In genomic region chr15:48925714-48926223, GRCh38 we compare ENCODE assay signal across 8 cellular contexts. TPM values are rescaled to one million over a fixed set of nuclear protein-coding genes. Genes with fewer than 3 reads are reported as not detected.
A peak's percentile ranks its signal among the peaks of the same experiment; 100 is the strongest.
DNase-seq lines count a peak whose midpoint lies in the region; ATAC-seq and TF ChIP-seq lines count a peak whose summit lies in the region.

No MANE protein-coding gene starts in this region.

- H3K27me3 ChIP-seq in hepatocyte (no peaks in the 10 kb centered on the region), Karpas-422 (ENCODE audit: low read length) (no peaks in the 10 kb centered on the region)

- no peaks in the 10 kb centered on the region for H4K20me1 ChIP-seq in hepatocyte (ENCODE audit: insufficient read depth, poor library complexity, severe bottlenecking)
- no peaks in the 10 kb centered on the region for H4K20me1 ChIP-seq in Karpas-422 (ENCODE audit: insufficient read depth, low read depth, low read length)

- peak overlapping the region; percentile 73 for H3K27ac Mint-ChIP-seq in activated CD4-positive, alpha-beta memory T cell treated with anti-CD3 and anti-CD28 coated beads, Interleukin-2, amount 10 ng/mL, durations not matched to agents 7 days and 5 days
- no peak overlapping the region for H3K27ac Mint-ChIP-seq in T-helper 17 cell
- H3K27ac Mint-ChIP-seq in progenitor cell of endocrine pancreas, result no peak overlapping the region

- H3K27ac ChIP-seq in hepatocyte (no peak overlapping the region), Karpas-422 (ENCODE audit: low read length) (no peak overlapping the region)

- WGBS in hepatocyte (ENCODE audit: low lambda C conversion rate, missing lambda C conversion rate), result 80% methylated on average over 9 of the region's 9 CpGs

- POLR2A ChIA-PET in activated CD4-positive, alpha-beta memory T cell treated with anti-CD3 and anti-CD28 coated beads, Interleukin-2, amount 10 ng/mL, durations not matched to agents 7 days and 5 days (lab: Charles Lee), result interaction anchor here (0.9 to 1.4 kb wide), 3 partner anchors 14 to 48 kb away, joined by 3 read pairs; partner anchors contain the start of gene EID1

- H3K9me3 ChIP-seq in hepatocyte (ENCODE audit: low read depth) (no peaks in the 10 kb centered on the region), T-helper 17 cell (ENCODE audit: control insufficient read depth, low read length, poor library complexity, severe bottlenecking) (no peaks in the 10 kb centered on the region), Karpas-422 (ENCODE audit: low read length) (no peaks in the 10 kb centered on the region)

- H3K36me3 ChIP-seq in hepatocyte (replicated peaks; ENCODE audit: insufficient read depth, low read depth) (no peaks in the 10 kb centered on the region), Karpas-422 (ENCODE audit: insufficient read depth, low read length) (no peaks in the 10 kb centered on the region)

- no peak overlapping the region for H3K4me3 ChIP-seq in hepatocyte
- H3K4me3 ChIP-seq in Karpas-422 (ENCODE audit: low read length), result no peak overlapping the region

- H3K4me2 ChIP-seq in hepatocyte (no peak overlapping the region), Karpas-422 (ENCODE audit: low read depth, low read length, poor library complexity, severe bottlenecking) (no peak overlapping the region)

- peaks cover 10% of the 10 kb centered on the region for H3K36me3 Mint-ChIP-seq in activated CD4-positive, alpha-beta memory T cell treated with anti-CD3 and anti-CD28 coated beads, Interleukin-2, amount 10 ng/mL, durations not matched to agents 7 days and 5 days (ENCODE audit: low read depth)
- H3K36me3 Mint-ChIP-seq in T-helper 17 cell (ENCODE audit: low read depth), result peaks cover 4% of the 10 kb centered on the region
- H3K36me3 Mint-ChIP-seq in progenitor cell of endocrine pancreas (ENCODE audit: insufficient read depth), result no peaks in the 10 kb centered on the region

- no peak overlapping the region for H3K4me3 Mint-ChIP-seq in activated CD4-positive, alpha-beta memory T cell treated with anti-CD3 and anti-CD28 coated beads, Interleukin-2, amount 10 ng/mL, durations not matched to agents 7 days and 5 days
- no peak overlapping the region for H3K4me3 Mint-ChIP-seq in T-helper 17 cell
- H3K4me3 Mint-ChIP-seq in progenitor cell of endocrine pancreas (ENCODE audit: low read depth), result no peak overlapping the region

- H3K9me3 Mint-ChIP-seq in activated CD4-positive, alpha-beta memory T cell treated with anti-CD3 and anti-CD28 coated beads, Interleukin-2, amount 10 ng/mL, durations not matched to agents 7 days and 5 days, result peaks cover 2% of the 10 kb centered on the region
- H3K9me3 Mint-ChIP-seq in progenitor cell of endocrine pancreas (ENCODE audit: low read depth), result no peaks in the 10 kb centered on the region

- H3K79me2 ChIP-seq in hepatocyte (no peaks in the 10 kb centered on the region), Karpas-422 (ENCODE audit: low read length) (no peaks in the 10 kb centered on the region)

- ATAC-seq in T-helper 17 cell, result no peak
- ATAC-seq in GM18520 (IDR thresholded peaks at IDR 0.05; ENCODE audit: unreplicated experiment), result no peak

- DNase-seq in Ammon's horn (ENCODE audit: low spot score) (peak; percentile 69), HS-5 (ENCODE audit: low read depth) (peak; percentile 89), hepatocyte (ENCODE audit: low spot score) (peak; percentile 18), T-helper 17 cell (no peak), progenitor cell of endocrine pancreas (ENCODE audit: low spot score, unreplicated experiment) (no peak), Karpas-422 (no peak)
- no peak for DNase-seq in activated CD4-positive, alpha-beta memory T cell treated with anti-CD3 and anti-CD28 coated beads, Interleukin-2, amount 10 ng/mL, durations not matched to agents 7 days and 5 days

- peaks cover 46% of the 10 kb centered on the region for H3K4me1 Mint-ChIP-seq in activated CD4-positive, alpha-beta memory T cell treated with anti-CD3 and anti-CD28 coated beads, Interleukin-2, amount 10 ng/mL, durations not matched to agents 7 days and 5 days
- H3K4me1 Mint-ChIP-seq in T-helper 17 cell (no peaks in the 10 kb centered on the region), progenitor cell of endocrine pancreas (ENCODE audit: low read depth) (peaks cover 2% of the 10 kb centered on the region)

- H3K9ac ChIP-seq in Karpas-422 (ENCODE audit: low read length), result no peak overlapping the region

- H3K9me2 ChIP-seq in hepatocyte (replicated peaks; ENCODE audit: insufficient read depth) (no peaks in the 10 kb centered on the region), Karpas-422 (replicated peaks; ENCODE audit: insufficient read depth, low read length) (no peaks in the 10 kb centered on the region)

- H3K4me1 ChIP-seq in hepatocyte (ENCODE audit: insufficient read depth), result no peaks in the 10 kb centered on the region
- no peaks in the 10 kb centered on the region for H3K4me1 ChIP-seq in Karpas-422 (ENCODE audit: low read length)

- H2AFZ ChIP-seq in hepatocyte, result no peak overlapping the region
- no peak overlapping the region for H2AFZ ChIP-seq in Karpas-422 (ENCODE audit: low read length)

- CTCF ChIA-PET in activated CD4-positive, alpha-beta memory T cell treated with anti-CD3 and anti-CD28 coated beads, Interleukin-2, amount 10 ng/mL, durations not matched to agents 7 days and 5 days (lab: Charles Lee), result interaction anchor here (0.8 to 1.7 kb wide), 2 partner anchors 15 to 41 kb away, joined by 3 to 4 read pairs; no protein-coding TSS in a partner anchor

- no peak for TF ChIP-seq CTCF in hepatocyte (IDR thresholded peaks at IDR 0.05; ENCODE audit: poor library complexity)
- no peak for TF ChIP-seq CTCF in progenitor cell of endocrine pancreas (IDR thresholded peaks at IDR 0.05; ENCODE audit: unreplicated experiment)

- peaks cover 3% of the 10 kb centered on the region for H3K27me3 Mint-ChIP-seq in activated CD4-positive, alpha-beta memory T cell treated with anti-CD3 and anti-CD28 coated beads, Interleukin-2, amount 10 ng/mL, durations not matched to agents 7 days and 5 days
- H3K27me3 Mint-ChIP-seq in T-helper 17 cell (peaks cover 43% of the 10 kb centered on the region), progenitor cell of endocrine pancreas (peaks cover 15% of the 10 kb centered on the region)

RNA-seq across cellular contexts. Expression of gene SHC4, which starts 38.0 kb away (rescaled TPM):
- total RNA-seq in activated CD4-positive, alpha-beta memory T cell treated with anti-CD3 and anti-CD28 coated beads, Interleukin-2, amount 10 ng/mL, durations not matched to agents 7 days and 5 days, result 1 to 10 TPM; 1.9 to 2.8 TPM
- total RNA-seq in hepatocyte (1.00 and 1.2 TPM in 2 replicates), T-helper 17 cell (under 1 TPM in 1 of 2 donors, not detected in 1; 0.12 TPM), progenitor cell of endocrine pancreas (0.36 and 0.47 TPM in 2 replicates)
- 0.75 and 0.91 TPM in 2 replicates for polyA plus RNA-seq in hepatocyte
- total RNA-seq in Karpas-422 (2014; rRNA removed; shearing (Covaris generic); ENCODE audit: low replicate concordance), result 0.22 TPM in 1 of 2 replicates, not detected in the other

RNA-seq across cellular contexts. Expression of gene EID1, which starts 47.8 kb away (rescaled TPM):
- total RNA-seq in activated CD4-positive, alpha-beta memory T cell treated with anti-CD3 and anti-CD28 coated beads, Interleukin-2, amount 10 ng/mL, durations not matched to agents 7 days and 5 days, result 100 to 1,000 TPM in 1 of 2 experiments, 10 to 100 TPM in 1; 99.7 to 102 TPM
- total RNA-seq in hepatocyte (198 and 218 TPM in 2 replicates), T-helper 17 cell (10 to 100 TPM; 67.6 to 68.8 TPM), progenitor cell of endocrine pancreas (133 and 143 TPM in 2 replicates)
- 228 and 242 TPM in 2 replicates for polyA plus RNA-seq in hepatocyte
- 86.7 and 106 TPM in 2 replicates for total RNA-seq in Karpas-422 (2014; rRNA removed; shearing (Covaris generic); ENCODE audit: low replicate concordance)

Comparison
In these comparisons a context has a peak if more than half of its experiments do, and no peak if none do; other contexts are left out.
1. DNase-seq: peak in Ammon's horn (single experiment), HS-5 (single experiment) and hepatocyte (single experiment); none in activated CD4-positive, alpha-beta memory T cell treated with anti-CD3 and anti-CD28 coated beads, Interleukin-2, amount 10 ng/mL, durations not matched to agents 7 days and 5 days (single experiment), T-helper 17 cell (0 of 3), progenitor cell of endocrine pancreas (single experiment) and Karpas-422 (single experiment).